Comparison of ENCODE assay signal across 17 cellular contexts in the genomic region with DNA sequence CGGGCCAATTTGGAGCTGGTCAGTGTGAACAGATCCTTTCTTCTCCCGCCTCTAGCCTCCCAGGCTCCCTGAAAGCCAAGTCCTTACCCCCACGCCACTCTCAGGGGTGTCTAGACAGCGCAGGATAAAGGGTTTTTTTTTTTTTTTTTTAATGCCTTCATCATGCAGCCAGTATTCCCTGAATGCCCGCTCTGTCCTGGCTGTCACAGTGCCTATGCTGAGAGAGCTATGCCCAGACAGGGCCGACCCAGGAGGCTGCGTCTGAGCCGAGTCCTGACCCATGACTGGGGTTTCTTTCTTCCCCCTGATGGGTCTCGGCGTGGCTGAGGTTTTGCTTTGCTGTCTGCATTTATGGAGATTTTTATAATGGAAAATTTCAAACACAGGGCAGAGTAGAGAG.
"Had no signal": no experiment of that assay in that cellular context is flagged by ENCODE, and none has a peak within 500 bp of the region (broad histone marks: within the 10 kb centered on the region; RNA-seq: fewer than 3 reads in every experiment).

No MANE protein-coding gene starts in this region.

- H3K36me3 ChIP-seq: left lung, stomach, thyroid gland had no signal

- H3K4me2 ChIP-seq: SK-N-SH had no signal

- H3K9me3 Mint-ChIP-seq: activated naive CD4-positive, alpha-beta T cell treated with anti-CD3 and anti-CD28 coated beads for 36 hours; nephron had no signal

- H3K9ac ChIP-seq: SK-N-SH had no signal

- H3K9me3 ChIP-seq: left lung, SK-N-SH, stomach, thyroid gland had no signal

- H3K4me3 ChIP-seq: left lung, stomach, thyroid gland had no signal

- H3K4me1 ChIP-seq: foreskin keratinocyte had no signal

- H3K9me2 ChIP-seq: SK-N-SH had no signal

- ATAC-seq: activated CD4-positive, CD25-positive, alpha-beta regulatory T cell treated with anti-CD3 and anti-CD28 coated beads, Interleukin-2, amount 50 U/mL, for 24 hours; foreskin keratinocyte; left lung; sciatic nerve had no signal

- H3K4me3 Mint-ChIP-seq: activated naive CD4-positive, alpha-beta T cell treated with anti-CD3 and anti-CD28 coated beads for 36 hours; nephron had no signal

- DNase-seq: activated CD4-positive, alpha-beta T cell treated with anti-CD3 and anti-CD28 coated beads, Interleukin-2, amount 50 U/mL, for 4 hours; activated naive CD4-positive, alpha-beta T cell treated with anti-CD3 and anti-CD28 coated beads for 36 hours; activated T-cell treated with anti-CD3 and anti-CD28 coated beads for 4 hours; foreskin keratinocyte; kidney; left lung; mammary epithelial cell; SK-N-SH; stimulated activated CD4-positive, alpha-beta T cell treated with anti-CD3 and anti-CD28 coated beads, Interleukin-12 subunit alpha, Interleukin-12 subunit beta, amount 100 ng/mL, for 4 hours; stimulated activated CD4-positive, alpha-beta T cell treated with anti-CD3 and anti-CD28 coated beads, Interleukin-2, amount 100 ng/mL, for 24 hours; stomach; T-helper 1 cell; T1000; thyroid gland had no signal

- H3K27ac ChIP-seq: foreskin keratinocyte, left lung, stomach had no signal

- H3K27ac Mint-ChIP-seq: activated naive CD4-positive, alpha-beta T cell treated with anti-CD3 and anti-CD28 coated beads for 36 hours; nephron had no signal

- H3K27me3 ChIP-seq: foreskin keratinocyte, left lung, stomach, thyroid gland had no signal
